In genomic region chr15:91530951-91531582, GRCh38 we compare ENCODE assay signal across 18 cellular contexts.
"Had no signal": no experiment of that assay in that cellular context is flagged by ENCODE, and none has a peak within 500 bp of the region (broad histone marks: within the 10 kb centered on the region; RNA-seq: fewer than 3 reads in every experiment).

No MANE protein-coding gene starts in this region.

- H3K4me1 ChIP-seq: body of pancreas, colonic mucosa, lower lobe of right lung, parathyroid adenoma, tibial artery had no signal

- H3K27ac ChIP-seq: body of pancreas, colonic mucosa, lower lobe of right lung, parathyroid adenoma, tibial artery had no signal

- DNase-seq: activated CD4-positive, alpha-beta T cell treated with anti-CD3 and anti-CD28 coated beads, Interleukin-2, amount 10 ng/mL, durations not matched to agents 24 days and 14 days; activated CD8-positive, alpha-beta T cell treated with anti-CD3 and anti-CD28 coated beads for 36 hours; activated naive CD4-positive, alpha-beta T cell treated with Interleukin-2 at 50 U/mL for 16 hours; activated T-cell treated with anti-CD3 and anti-CD28 coated beads, Interleukin-2, amount 50 U/mL, for 1 hour; body of pancreas; colonic mucosa; foreskin melanocyte; head of caudate nucleus; immature natural killer cell; lower lobe of right lung; stimulated activated CD4-positive, alpha-beta T cell treated with anti-CD3 and anti-CD28 coated beads, Interleukin-12 subunit alpha, Interleukin-12 subunit beta, amount 100 ng/mL, for 4 hours; stimulated activated CD4-positive, alpha-beta T cell treated with anti-CD3 and anti-CD28 coated beads, Interleukin-1b, Interleukin-23, amount 100 ng/mL, for 48 hours; stimulated activated naive CD4-positive, alpha-beta T cell treated with Interleukin-2 at 50 U/mL for 16 hours; substantia nigra; T-cell; tibial artery had no signal

- ATAC-seq: activated CD8-positive, alpha-beta T cell treated with anti-CD3 and anti-CD28 coated beads for 36 hours; activated T-helper 17 cell treated with anti-CD3 and anti-CD28 coated beads, Interleukin-2, amount 50 U/mL, for 72 hours; body of pancreas; lower lobe of right lung; T-cell had no signal

- H3K9me3 ChIP-seq: body of pancreas, colonic mucosa, lower lobe of right lung, tibial artery had no signal

- H3K4me3 ChIP-seq: body of pancreas, colonic mucosa, lower lobe of right lung, tibial artery had no signal

- H3K36me3 ChIP-seq: colonic mucosa, lower lobe of right lung, tibial artery had no signal

- H3K27me3 ChIP-seq: body of pancreas, colonic mucosa had no signal
